In the genomic region with DNA sequence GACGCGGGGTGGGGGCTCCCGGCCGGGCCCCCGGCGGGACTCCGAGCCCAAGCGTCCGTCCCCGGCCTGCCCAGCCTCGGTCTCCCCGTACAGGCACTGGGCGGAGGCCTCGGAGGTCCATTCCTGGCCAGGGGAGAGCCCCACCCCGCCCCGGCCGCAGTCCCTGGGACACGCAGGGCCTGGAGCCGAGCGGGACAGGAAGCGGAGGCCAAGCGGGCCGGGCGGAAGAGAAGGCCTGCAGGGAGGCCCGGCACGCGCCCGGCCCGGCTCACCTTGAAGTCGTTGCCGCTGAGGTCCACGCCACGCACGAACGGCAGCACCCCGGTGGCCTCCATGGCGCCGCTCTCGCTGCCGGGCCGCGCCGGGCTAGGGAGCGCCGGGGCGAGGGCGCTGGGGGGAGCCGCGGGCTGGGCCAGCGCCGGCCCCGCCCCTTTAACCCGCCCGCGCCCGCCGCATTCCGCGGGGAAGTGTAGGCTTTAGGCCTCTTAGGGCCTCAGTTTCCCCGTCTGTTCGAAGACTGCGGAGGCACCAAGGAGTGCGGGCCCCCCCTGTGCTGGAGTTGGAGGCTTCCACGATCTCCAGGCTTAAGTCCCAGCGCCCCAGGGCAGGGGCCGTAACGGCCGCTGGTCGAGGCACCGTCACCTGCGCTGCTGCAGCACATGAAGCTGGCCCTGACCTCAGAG, we compare ENCODE assay signal across 8 cellular contexts. TPM values are rescaled to one million over a fixed set of nuclear protein-coding genes. Genes with fewer than 3 reads are reported as not detected.
DNase-seq lines count a peak whose midpoint lies in the region; ATAC-seq and TF ChIP-seq lines count a peak whose summit lies in the region.

A gene (minus strand): TSS at position 383 of the 683 bp plus-strand sequence. CDS start 48 bp downstream, at position 335.

- peak within 1 kb of the TSS; percentile 96 for H3K27ac ChIP-seq in HCT116 (ENCODE audit: low read depth, low read length)
- peak within 1 kb of the TSS; percentile 94 to 98 (median 97) for H3K27ac ChIP-seq in stomach

- H3K79me2 ChIP-seq in HCT116 (ENCODE audit: insufficient read depth, low read length), result peaks cover 56% of the 10 kb centered on the region

- TF ChIP-seq POLR2A in HCT116 (IDR thresholded peaks at IDR 0.05; ENCODE audit: borderline replicate concordance, extremely low read depth, insufficient read depth, insufficient read length), result no peak
- no peak for TF ChIP-seq POLR2A in stomach (IDR thresholded peaks at IDR 0.05)

- peak within 1 kb of the TSS; percentile 94 for H3K9ac ChIP-seq in HCT116 (ENCODE audit: low read length)

- no peaks in the 10 kb centered on the region for H3K36me3 Mint-ChIP-seq in naive B cell

- H3K36me3 ChIP-seq in HCT116 (ENCODE audit: control insufficient read depth in 1 of 2, insufficient read depth in 2 of 2, low read length in 2 of 2), result peaks cover 12 to 24% of the 10 kb centered on the region in 2 experiments; a peak in 3 of 4 replicates
- H3K36me3 ChIP-seq in stomach, result peaks cover 19 to 40% (median 38%) of the 10 kb centered on the region in 4 donors

- H3K9me2 ChIP-seq in HCT116 (ENCODE audit: insufficient read depth), result no peaks in the 10 kb centered on the region

- BruUV-seq in HCT116 (replicated peaks; lab: Mats Ljungman, UMichigan), result no TSS peak

- intact Hi-C loops in HCT116 (cut with micrococcal nuclease) (no loop called here), stomach (cut with DNase I; ENCODE audit: low total_unique reads) (no loop called here)

- DNase-seq in DMS53 (lab: John Stamatoyannopoulos, UW) (peak; percentile 78), HCT116 (ENCODE audit: low read depth, low spot score) (no peak), fibroblast of peridontal ligament (ENCODE audit: extremely low read depth) (peak; percentile 23), naive B cell (peak; percentile 48), stomach (peak; percentile 61), MV-4-11 (lab: John Stamatoyannopoulos, UW) (no peak)
- peak; percentile 50 for DNase-seq in activated T-helper 9 cell treated with anti-CD3 and anti-CD28 coated beads, Interleukin-2, amount 50 U/mL, for 16 hours (ENCODE audit: low read depth)

- H3K4me1 ChIP-seq in HCT116 (ENCODE audit: control insufficient read depth in 1 of 2, insufficient read depth in 2 of 2, low read length in 2 of 2) (peaks cover 33 to 43% of the 10 kb centered on the region in 2 experiments), stomach (peaks cover 41 to 62% (median 59%) of the 10 kb centered on the region in 4 donors)

- TF ChIP-seq RAD21 in HCT116 (IDR thresholded peaks at IDR 0.05; ENCODE audit: low read depth), result no peak

- POLR2A ChIA-PET in HCT116 (lab: Charles Lee), result interaction anchor here (1.0 to 1.8 kb wide), 2 partner anchors 8 to 422 kb away, joined by 3 to 5 read pairs; no protein-coding TSS in a partner anchor

- peaks cover 31 to 50% (median 46%) of the 10 kb centered on the region in 3 donors for H3K4me1 Mint-ChIP-seq in naive B cell

- no peaks in the 10 kb centered on the region for H3K27me3 Mint-ChIP-seq in naive B cell

- H3K27ac Mint-ChIP-seq in naive B cell, result peak within 1 kb of the TSS; percentile 59 to 96 (median 92)

- ATAC-seq in HCT116 (peak; percentile 49), naive B cell (ENCODE audit: low read depth in 2 of 2) (peak; percentile 40 to 49)

- no peak for TF ChIP-seq EP300 in stomach (IDR thresholded peaks at IDR 0.05)

- WGBS in stomach, 5 donors, result 0 to 1% (median 0%) methylated on average over 21 to 71 of the region's 71 CpGs; no CpG with 5 or more reads in 1 of the 5 donors

- H3K9me3 ChIP-seq in HCT116 (ENCODE audit: control insufficient read depth in 1 of 2, insufficient read depth in 1 of 2, low read depth in 1 of 2, low read length in 2 of 2), result no peaks in the 10 kb centered on the region
- H3K9me3 ChIP-seq in stomach, result no peaks in the 10 kb centered on the region

- H3K27me3 ChIP-seq in HCT116 (ENCODE audit: insufficient read depth, low read length) (no peaks in the 10 kb centered on the region), stomach (no peaks in the 10 kb centered on the region)

- RAD21 ChIA-PET in HCT116 (lab: Charles Lee; ENCODE audit: low non-redundant PET in 1 of 2, low total read pairs in 2 of 2, uncharacterized antibody in 2 of 2, unreplicated experiment in 2 of 2), result no interaction called here

- no peaks in the 10 kb centered on the region for H3K9me3 Mint-ChIP-seq in naive B cell

- H3K4me3 ChIP-seq in HCT116 (replicated peaks in 1 of 2; ENCODE audit: low read depth in 1 of 2, low read length in 2 of 2) (peak within 1 kb of the TSS; percentile 87 to 92), stomach (peak within 1 kb of the TSS; percentile 79 to 99 (median 80))

- H3K4me3 Mint-ChIP-seq in naive B cell, result peak within 1 kb of the TSS; percentile 93 to 99 (median 97)

- TF ChIP-seq CTCF in HCT116 (IDR thresholded peaks at IDR 0.05 in 2 of 3, conservative IDR thresholded peaks at IDR 0.05 in 1 of 3; ENCODE audit: borderline replicate concordance in 1 of 3, insufficient read depth in 1 of 3, low read depth in 2 of 3, low read length in 2 of 3) (no peak), stomach (IDR thresholded peaks at IDR 0.05) (no peak)

- CTCF ChIA-PET in HCT116 (lab: Charles Lee), result interaction anchor here (0.7 kb wide), 1 partner anchor 41 kb away, joined by 6 read pairs; no protein-coding TSS in a partner anchor

- no peaks in the 10 kb centered on the region for H4K20me1 ChIP-seq in HCT116 (ENCODE audit: insufficient read depth)

- peak within 1 kb of the TSS; percentile 99 for H3K4me2 ChIP-seq in HCT116 (ENCODE audit: low read length)

- H2AFZ ChIP-seq in HCT116 (ENCODE audit: low read depth, low read length, poor library complexity, severe bottlenecking), result no peak within 1 kb of the TSS

TF ChIP-seq in HCT116, 20 proteins besides CTCF, POLR2A, EP300 and RAD21:
- peak; percentile 66; the same call in 1 of the 2 replicates for TF ChIP-seq SIN3A (IDR thresholded peaks at IDR 0.05; ENCODE audit: low read depth)
- TF ChIP-seq ELF1 (IDR thresholded peaks at IDR 0.05; ENCODE audit: borderline replicate concordance, low read depth), result no peak
- peak; percentile 57 for TF ChIP-seq YY1 (IDR thresholded peaks at IDR 0.05; ENCODE audit: extremely low read depth, insufficient replicate concordance, low read depth, low read length)
- TF ChIP-seq FOSL1 (IDR thresholded peaks at IDR 0.05; ENCODE audit: low read depth), result no peak
- peak; percentile 97 for TF ChIP-seq ZFX (IDR thresholded peaks at IDR 0.05)
- TF ChIP-seq TCF7L2 (IDR thresholded peaks at IDR 0.05; ENCODE audit: borderline replicate concordance, extremely low read depth, insufficient read depth, insufficient read length), result peak; percentile 31
- no peak for TF ChIP-seq ZNF274 (IDR thresholded peaks at IDR 0.05; ENCODE audit: low read depth, low read length)
- no peak for TF ChIP-seq JUND (IDR thresholded peaks at IDR 0.05)
- TF ChIP-seq CEBPB (IDR thresholded peaks at IDR 0.05; ENCODE audit: low read depth), result no peak
- TF ChIP-seq EZH2phosphoT487 (IDR thresholded peaks at IDR 0.05; ENCODE audit: borderline replicate concordance), result no peak
- TF ChIP-seq SP1 (IDR thresholded peaks at IDR 0.05; ENCODE audit: low read depth), result no peak
- peak; percentile 76 for TF ChIP-seq POLR2AphosphoS5 (IDR thresholded peaks at IDR 0.05; ENCODE audit: low read depth, low read length)

TF ChIP-seq in PFSK-1, 5 proteins besides CTCF, POLR2A, EP300 and RAD21:
- no peak for TF ChIP-seq SIN3A (IDR thresholded peaks at IDR 0.05; ENCODE audit: borderline replicate concordance, insufficient read depth, low read length)
- TF ChIP-seq TAF1 (IDR thresholded peaks at IDR 0.05; ENCODE audit: borderline replicate concordance, insufficient read depth, low read length), result peak; percentile 15; the same call in 1 of the 2 replicates
- TF ChIP-seq FOXP2 (optimal IDR thresholded peaks at IDR 0.05; ENCODE audit: borderline replicate concordance, extremely low read depth, extremely low read length, insufficient read depth), result peak; percentile 24
- TF ChIP-seq POLR2AphosphoS5 (IDR thresholded peaks at IDR 0.05; ENCODE audit: low read depth, low read length), result no peak

RNA-seq across cellular contexts. Expression of the gene that starts here (rescaled TPM):
- total RNA-seq in HCT116 (2021; ENCODE audit: unreplicated experiment) (264 TPM), stomach (100 to 1,000 TPM; 107 to 677 (median 423) TPM)
- polyA plus RNA-seq in HCT116 (2012), result 312 and 354 TPM in 2 replicates
- 411 TPM for polyA plus RNA-seq in PFSK-1 (2012; ENCODE audit: insufficient read length, low read depth)
- polyA plus RNA-seq in naive B cell (ENCODE audit: low read depth in 6 of 6) (100 to 1,000 TPM in 3 of 6 donors, 10 to 100 TPM in 3; 80.0 to 169 (median 98.4) TPM), stomach (100 to 1,000 TPM; 114 to 237 (median 157) TPM)

Comparison
In these comparisons a context has a peak if more than half of its experiments do, and no peak if none do; other contexts are left out.
1. DNase-seq: peak in DMS53 (single experiment), activated T-helper 9 cell treated with anti-CD3 and anti-CD28 coated beads, Interleukin-2, amount 50 U/mL, for 16 hours (single experiment), fibroblast of peridontal ligament (single experiment), naive B cell (single experiment) and stomach (single experiment); none in HCT116 (single experiment) and MV-4-11 (single experiment).